1 cellular context compared by ENCODE assay signal in genomic region chr7:157991761-157992160, GRCh38.
TF ChIP-seq lines count a peak whose summit lies in the region.

No MANE protein-coding gene starts in this region.

TF ChIP-seq in HCT116, 20 proteins besides CTCF, POLR2A, EP300 and RAD21 (continued from another document):
- TF ChIP-seq ZBTB33 (IDR thresholded peaks at IDR 0.05; ENCODE audit: extremely low read depth, insufficient replicate concordance, low read length) (no peak), REST (IDR thresholded peaks at IDR 0.05; ENCODE audit: low read depth) (no peak), EZH2 (IDR thresholded peaks at IDR 0.05) (no peak), ZFX (IDR thresholded peaks at IDR 0.05) (no peak), ZNF274 (IDR thresholded peaks at IDR 0.05; ENCODE audit: low read depth, low read length) (no peak)
